In the genomic region with DNA sequence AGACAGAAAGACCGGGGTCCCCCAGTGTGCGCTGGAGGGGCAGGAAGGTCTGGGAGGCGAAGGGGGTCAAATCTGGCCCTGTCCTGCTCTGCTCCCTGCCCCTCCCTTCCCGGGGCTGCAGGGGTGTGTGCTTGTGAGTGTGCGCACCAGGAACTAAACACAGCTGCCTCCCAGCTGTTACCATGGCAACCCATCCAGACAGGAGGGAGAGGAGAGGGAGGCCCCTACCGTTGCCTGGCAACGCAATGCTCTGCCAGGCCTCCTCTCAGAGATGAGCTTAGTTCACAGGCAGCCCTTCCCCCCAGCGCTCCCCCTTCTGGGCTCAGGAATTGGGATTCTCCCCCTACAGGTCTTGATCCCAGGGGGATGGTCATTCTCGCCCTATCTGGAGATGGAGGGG, we compare ENCODE assay signal across 7 cellular contexts. TPM values are rescaled to one million over a fixed set of nuclear protein-coding genes. Genes with fewer than 3 reads are reported as not detected.
DNase-seq lines count a peak whose midpoint lies in the region; FAIRE-seq and TF ChIP-seq lines count a peak whose summit lies in the region.

No MANE protein-coding gene starts in this region.

- TF ChIP-seq CTCF in GM10266 (IDR thresholded peaks at IDR 0.05; ENCODE audit: control insufficient read depth, insufficient read depth, low read depth, missing control alignments) (no peak), NB4 (IDR thresholded peaks at IDR 0.05; ENCODE audit: low read depth, low read length) (no peak), colonic mucosa (IDR thresholded peaks at IDR 0.05) (no peak), nephron progenitor cell (IDR thresholded peaks at IDR 0.05) (no peak), sigmoid colon (IDR thresholded peaks at IDR 0.05) (no peak)

- 20 to 31% methylated on average over 9 of the region's 9 CpGs for WGBS in sigmoid colon, 2 donors

- peaks cover 7% of the 10 kb centered on the region for H3K36me3 Mint-ChIP-seq in nephron progenitor cell (ENCODE audit: low read depth)

- peaks cover 7% of the 10 kb centered on the region for H3K4me1 ChIP-seq in colonic mucosa
- peaks cover 0 to 13% (median 11%) of the 10 kb centered on the region in 4 donors for H3K4me1 ChIP-seq in sigmoid colon

- no peak overlapping the region for H3K4me3 ChIP-seq in NB4 (ENCODE audit: low read depth, low read length)
- H3K4me3 ChIP-seq in colonic mucosa: no peak overlapping the region
- no peak overlapping the region for H3K4me3 ChIP-seq in sigmoid colon

- TF ChIP-seq POLR2A in NB4 (IDR thresholded peaks at IDR 0.05; ENCODE audit: extremely low read depth, insufficient read length) (no peak), sigmoid colon (IDR thresholded peaks at IDR 0.05) (no peak)

- H3K4me1 Mint-ChIP-seq in nephron progenitor cell: peaks cover 79% of the 10 kb centered on the region

- H3K9me3 Mint-ChIP-seq in nephron progenitor cell: no peaks in the 10 kb centered on the region

- H3K9ac ChIP-seq in colonic mucosa (ENCODE audit: low read depth in 2 of 2, low read length in 2 of 2): no peak overlapping the region

- H3K36me3 ChIP-seq in colonic mucosa (no peaks in the 10 kb centered on the region), sigmoid colon (no peaks in the 10 kb centered on the region)

- H3K4me3 Mint-ChIP-seq in nephron progenitor cell: peak overlapping the region; percentile 30

- no peak for FAIRE-seq in RCC 7860 (lab: Jason Lieb, UNC)

- H3K27me3 ChIP-seq in colonic mucosa: no peaks in the 10 kb centered on the region
- H3K27me3 ChIP-seq in sigmoid colon: peaks cover 0 to 10% (median 0%) of the 10 kb centered on the region in 3 donors

- no peak for TF ChIP-seq EP300 in sigmoid colon (IDR thresholded peaks at IDR 0.05)

- peak overlapping the region; percentile 81 for H3K27ac Mint-ChIP-seq in nephron progenitor cell

- intact Hi-C loops in colonic mucosa (cut with DNase I) (no loop called here), sigmoid colon (cut with DNase I) (no loop called here)

- DNase-seq in GM10266 (ENCODE audit: extremely low spot score) (peak; percentile 92), NB4 (ENCODE audit: low read depth) (peak; percentile 84), RCC 7860 (ENCODE audit: low spot score) (peak; percentile 84), colonic mucosa (peak; percentile 76), nephron progenitor cell (peak; percentile 87), cortex of kidney (lab: John Stamatoyannopoulos, UW) (no peak), sigmoid colon (no peak)

- H3K27ac ChIP-seq in colonic mucosa: no peak overlapping the region
- H3K27ac ChIP-seq in sigmoid colon: no peak overlapping the region

- peaks cover 17% of the 10 kb centered on the region for H3K27me3 Mint-ChIP-seq in nephron progenitor cell (ENCODE audit: low read depth, poor library complexity)

- H3K9me3 ChIP-seq in colonic mucosa (no peaks in the 10 kb centered on the region), sigmoid colon (no peaks in the 10 kb centered on the region)

RNA-seq across cellular contexts. Expression of gene NYAP1, which starts 6.1 kb away (rescaled TPM):
- total RNA-seq in colonic mucosa (under 1 TPM; 0.44 to 0.69 TPM), sigmoid colon (1 to 10 TPM; 1.1 to 1.5 (median 1.4) TPM)
- 1 to 10 TPM in 1 of 3 donors, under 1 TPM in 1, not detected in 1; 0.23 to 1.6 TPM for polyA plus RNA-seq in sigmoid colon

RNA-seq across cellular contexts. Expression of gene TSC22D4, which starts 10.8 kb away (rescaled TPM):
- total RNA-seq in colonic mucosa (10 to 100 TPM; 56.1 to 56.3 TPM), sigmoid colon (10 to 100 TPM; 24.4 to 31.6 (median 28.5) TPM)
- polyA plus RNA-seq in sigmoid colon: 10 to 100 TPM; 46.8 to 53.5 (median 51.1) TPM

RNA-seq across cellular contexts. Expression of gene SPACDR, which starts 25.8 kb away (rescaled TPM):
- under 1 TPM; 0.54 to 0.74 TPM for total RNA-seq in colonic mucosa
- under 1 TPM in 1 of 4 donors, not detected in 3; 0.95 TPM for total RNA-seq in sigmoid colon
- polyA plus RNA-seq in sigmoid colon: under 1 TPM in 1 of 3 donors, not detected in 2; 0.63 TPM

RNA-seq across cellular contexts. Expression of gene AGFG2, which starts 49.2 kb away (rescaled TPM):
- total RNA-seq in colonic mucosa: 10 to 100 TPM; 81.3 to 97.4 TPM
- total RNA-seq in sigmoid colon: 10 to 100 TPM; 17.5 to 32.7 (median 20.2) TPM
- 10 to 100 TPM; 28.8 to 33.0 (median 30.7) TPM for polyA plus RNA-seq in sigmoid colon

RNA-seq across cellular contexts. Expression of gene PPP1R35, which starts 53.5 kb away (rescaled TPM):
- total RNA-seq in colonic mucosa (10 to 100 TPM; 38.8 to 50.5 TPM), sigmoid colon (10 to 100 TPM; 17.4 to 42.6 (median 35.2) TPM)
- polyA plus RNA-seq in sigmoid colon: 10 to 100 TPM; 28.2 to 45.5 (median 31.4) TPM

Comparison
In these comparisons a context has a peak if more than half of its experiments do, and no peak if none do; other contexts are left out.
1. DNase-seq: peak in GM10266 (single experiment), NB4 (single experiment), RCC 7860 (single experiment), colonic mucosa (single experiment) and nephron progenitor cell (single experiment); none in cortex of kidney (single experiment) and sigmoid colon (single experiment).